15 cellular contexts compared by ENCODE assay signal in genomic region chrX:73979551-73980131, GRCh38.
"Had no signal": no experiment of that assay in that cellular context is flagged by ENCODE, and none has a peak within 500 bp of the region (broad histone marks: within the 10 kb centered on the region; RNA-seq: fewer than 3 reads in every experiment).

No MANE protein-coding gene starts in this region.

- H3K27me3 ChIP-seq: ascending aorta, cardiac muscle cell, colonic mucosa, esophagus squamous epithelium, sigmoid colon, spleen had no signal

- H3K4me3 ChIP-seq: ascending aorta, cardiac muscle cell, colonic mucosa, esophagus squamous epithelium, left ventricle myocardium inferior, sigmoid colon, spleen, thoracic aorta had no signal

- H3K27ac ChIP-seq: ascending aorta, cardiac muscle cell, colonic mucosa, esophagus squamous epithelium, left ventricle myocardium inferior, parathyroid adenoma, sigmoid colon, spleen, thoracic aorta had no signal

- ATAC-seq: activated CD4-positive, CD25-positive, alpha-beta regulatory T cell treated with anti-CD3 and anti-CD28 coated beads, Interleukin-2, amount 50 U/mL, for 24 hours; activated T-helper 17 cell treated with anti-CD3 and anti-CD28 coated beads, Interleukin-2, amount 50 U/mL, for 72 hours had no signal

- H3K9me3 Mint-ChIP-seq: activated T-helper 17 cell treated with anti-CD3 and anti-CD28 coated beads, Interleukin-2, amount 50 U/mL, for 72 hours; memory B cell had no signal

- H3K36me3 ChIP-seq: cardiac muscle cell, colonic mucosa, left ventricle myocardium inferior, sigmoid colon, thoracic aorta had no signal

- H3K27me3 Mint-ChIP-seq: activated T-helper 17 cell treated with anti-CD3 and anti-CD28 coated beads, Interleukin-2, amount 50 U/mL, for 72 hours; memory B cell had no signal

- DNase-seq: activated naive CD4-positive, alpha-beta T cell treated with Interleukin-2 at 50 U/mL for 16 hours; colonic mucosa; esophagus squamous epithelium; hippocampal formation; left ventricle myocardium inferior; sigmoid colon; spleen; T-helper 9 cell had no signal

- H3K4me3 Mint-ChIP-seq: activated T-helper 17 cell treated with anti-CD3 and anti-CD28 coated beads, Interleukin-2, amount 50 U/mL, for 72 hours; memory B cell had no signal

- H3K4me1 ChIP-seq: ascending aorta, colonic mucosa, left ventricle myocardium inferior, parathyroid adenoma, sigmoid colon had no signal

- H3K9me3 ChIP-seq: ascending aorta, colonic mucosa, esophagus squamous epithelium, left ventricle myocardium inferior, sigmoid colon, spleen, thoracic aorta had no signal

- H3K9ac ChIP-seq: parathyroid adenoma had no signal

- H3K27ac Mint-ChIP-seq: activated T-helper 17 cell treated with anti-CD3 and anti-CD28 coated beads, Interleukin-2, amount 50 U/mL, for 72 hours had no signal
